Comparison of ENCODE assay signal across 25 cellular contexts in the genomic region with DNA sequence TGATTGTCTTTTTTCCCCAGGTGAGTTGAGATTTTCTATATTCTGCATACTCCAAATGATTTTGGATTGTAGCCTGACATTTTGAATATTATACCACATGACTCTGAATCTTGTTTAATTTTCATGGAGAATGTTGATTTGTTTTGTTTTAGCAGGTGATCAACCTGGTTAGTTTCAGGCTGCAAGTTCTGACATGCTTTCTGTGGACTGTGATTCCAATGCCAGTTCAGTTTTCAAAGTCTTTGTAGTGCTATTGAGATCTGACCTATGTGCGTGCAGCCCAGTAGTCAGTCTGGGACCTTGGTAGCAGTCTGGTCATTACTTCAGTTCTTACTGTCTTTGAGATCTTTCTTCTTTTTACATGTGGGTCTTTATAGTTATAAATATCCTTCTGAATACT.
"Had no signal": no experiment of that assay in that cellular context is flagged by ENCODE, and none has a peak within 500 bp of the region (broad histone marks: within the 10 kb centered on the region; RNA-seq: fewer than 3 reads in every experiment).

No MANE protein-coding gene starts in this region.

- ATAC-seq: mucosa of descending colon; naive thymus-derived CD4-positive, alpha-beta T cell; natural killer cell treated with Interleukin-12 subunit alpha and Interleukin-12 subunit beta and Interleukin-15 and Interleukin-18, amount 100 ng/mL, for 72 hours; right cardiac atrium; sciatic nerve; stimulated activated naive B cell treated with anti-CD40 and anti-IgM and Interleukin-4, amounts not matched to agents 10 μg/mL and 1 μg/mL and 100 μg/mL, for 72 hours; stimulated activated naive CD8-positive, alpha-beta T cell treated with anti-CD3 and anti-CD28 coated beads, Interleukin-15, Interleukin-2, amounts not matched to agents 100 U/mL and 50 U/mL, for 24 hours had no signal

- H3K9me3 ChIP-seq: ovary, testis, thyroid gland had no signal

- H3K4me1 ChIP-seq: left ventricle myocardium inferior, testis, transverse colon, vagina had no signal

- H3K27ac ChIP-seq: ovary, skin epidermis, stomach, testis, thyroid gland, transverse colon, upper lobe of left lung, vagina had no signal

- DNase-seq: hippocampal formation; kidney; left ventricle myocardium inferior; midbrain; mucosa of descending colon; naive thymus-derived CD4-positive, alpha-beta T cell; ovary; retina; right cardiac atrium; stimulated activated CD4-positive, alpha-beta T cell treated with anti-CD3 and anti-CD28 coated beads, Interleukin-12 subunit alpha, Interleukin-12 subunit beta, amount 100 ng/mL, for 4 hours; stimulated activated CD4-positive, alpha-beta T cell treated with anti-CD3 and anti-CD28 coated beads, Interleukin-15, amount 100 ng/mL, for 24 hours; stimulated activated CD4-positive, alpha-beta T cell treated with anti-CD3 and anti-CD28 coated beads, Interleukin-2, amount 100 ng/mL, for 24 hours; stimulated activated CD4-positive, alpha-beta T cell treated with anti-CD3 and anti-CD28 coated beads, Interleukin-4, amount 100 ng/mL, for 1 hour; stimulated activated naive B cell treated with anti-CD40 and anti-IgM and Interleukin-4, amounts not matched to agents 10 μg/mL and 1 μg/mL and 100 μg/mL, for 72 hours; stimulated activated naive CD8-positive, alpha-beta T cell treated with anti-CD3 and anti-CD28 coated beads, Interleukin-15, Interleukin-2, amounts not matched to agents 100 U/mL and 50 U/mL, for 24 hours; stomach; testis; thyroid gland; transverse colon; upper lobe of left lung had no signal

- H3K4me3 ChIP-seq: left ventricle myocardium inferior, lung, mucosa of descending colon, ovary, skin epidermis, stomach, testis, thyroid gland, transverse colon, upper lobe of left lung, vagina had no signal

- H3K36me3 ChIP-seq: left ventricle myocardium inferior, ovary, stomach, thyroid gland, transverse colon, upper lobe of left lung, vagina had no signal

- H3K27me3 ChIP-seq: ovary, stomach, testis, thyroid gland, transverse colon, upper lobe of left lung, vagina had no signal
